17 cellular contexts compared by ENCODE assay signal in the genomic region with DNA sequence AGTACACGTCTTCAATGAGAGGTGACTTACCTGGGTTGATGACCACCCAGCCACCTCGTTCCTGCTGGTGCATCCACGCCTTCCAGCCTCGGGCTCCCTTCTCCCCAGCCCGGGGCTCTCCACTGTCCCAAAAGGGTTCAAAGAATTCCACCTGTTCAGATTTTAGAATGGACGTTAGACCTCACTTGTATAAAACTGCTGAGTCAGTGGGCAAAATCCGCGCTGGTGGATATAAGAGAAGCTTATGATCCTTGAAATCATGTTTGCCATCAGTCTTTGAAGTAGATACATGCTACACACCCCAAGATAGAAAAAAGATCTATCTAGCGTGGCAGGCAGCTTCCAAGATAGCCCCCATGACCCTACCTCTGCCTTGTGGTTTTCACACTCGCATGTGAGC. TPM values are rescaled to one million over a fixed set of nuclear protein-coding genes. Genes with fewer than 3 reads are reported as not detected.
DNase-seq lines count a peak whose midpoint lies in the region; ATAC-seq, FAIRE-seq and TF ChIP-seq lines count a peak whose summit lies in the region.
"Had no signal": no experiment of that assay in that cellular context is flagged by ENCODE, and none has a peak within 500 bp of the region (broad histone marks: within the 10 kb centered on the region; RNA-seq: fewer than 3 reads in every experiment).

No MANE protein-coding gene starts in this region.

- H3K4me1 ChIP-seq in K562 (replicated peaks in 1 of 2; ENCODE audit: control insufficient read depth in 2 of 2, insufficient read depth in 2 of 2, low read length in 2 of 2) (peaks cover 0 to 7% of the 10 kb centered on the region in 2 experiments; a peak in 2 of 5 replicates), psoas muscle (peaks cover 34% of the 10 kb centered on the region)

- WGBS in K562 (ENCODE audit: insufficient coverage, low coverage, missing lambda C conversion rate) = 81% methylated on average over 10 of the region's 10 CpGs
- WGBS in psoas muscle, 3 donors = 90 to 95% (median 90%) methylated on average over 10 of the region's 10 CpGs

- in situ Hi-C loops in K562 (cut with MboI) = no loop called here

- H3K9ac ChIP-seq in K562 (ENCODE audit: insufficient read depth in 1 of 2, low read depth in 2 of 2, low read length in 2 of 2) = no peak overlapping the region
- H3K9ac ChIP-seq: BLaER1 treated with 17β-estradiol and CSF1 and Interleukin-3, amounts not matched to agents 10 nM and 100 nM; GM23248 had no signal

- no peak overlapping the region for H2AFZ ChIP-seq in K562 (ENCODE audit: low read depth, low read length)
- H2AFZ ChIP-seq: GM23248 had no signal

- H3K9me1 ChIP-seq in K562 (ENCODE audit: control insufficient read depth, insufficient read depth, low read length) = no peaks in the 10 kb centered on the region

- H3K9me3 ChIP-seq in K562 (replicated peaks; ENCODE audit: control insufficient read depth, insufficient read depth, low read depth, low read length) (no peaks in the 10 kb centered on the region), psoas muscle (no peaks in the 10 kb centered on the region)
- H3K9me3 ChIP-seq: BLaER1 treated with 17β-estradiol and CSF1 and Interleukin-3, amounts not matched to agents 10 nM and 100 nM had no signal

- H3K27me3 Mint-ChIP-seq in activated CD8-positive, alpha-beta memory T cell treated with anti-CD3 and anti-CD28 coated beads, Interleukin-2, amount 10 ng/mL, durations not matched to agents 7 days and 5 days = no peaks in the 10 kb centered on the region
- peaks cover 0 to 3% (median 0%) of the 10 kb centered on the region in 3 donors for H3K27me3 Mint-ChIP-seq in CD14-positive monocyte (ENCODE audit: low read depth in 3 of 3)
- H3K27me3 Mint-ChIP-seq: CD4-positive, alpha-beta T cell had no signal

- H3K27ac Mint-ChIP-seq in activated CD8-positive, alpha-beta memory T cell treated with anti-CD3 and anti-CD28 coated beads, Interleukin-2, amount 10 ng/mL, durations not matched to agents 7 days and 5 days = no peak overlapping the region
- H3K27ac Mint-ChIP-seq in CD14-positive monocyte = peak overlapping the region; percentile 85 to 96 (median 91)
- H3K27ac Mint-ChIP-seq: CD4-positive, alpha-beta T cell had no signal

- H3K27ac ChIP-seq in K562 (ENCODE audit: extremely low read depth, low read depth, low read length) = no peak overlapping the region
- H3K27ac ChIP-seq in psoas muscle = peak overlapping the region; percentile 73
- H3K27ac ChIP-seq: BLaER1 treated with 17β-estradiol and CSF1 and Interleukin-3, amounts not matched to agents 10 nM and 100 nM; GM23248 had no signal

- H3K27me3 ChIP-seq in K562 (ENCODE audit: control insufficient read depth in 2 of 2, insufficient read depth in 2 of 2, low read length in 2 of 2) = no peaks in the 10 kb centered on the region
- no peaks in the 10 kb centered on the region for H3K27me3 ChIP-seq in psoas muscle (ENCODE audit: insufficient read depth in 3 of 3, low read length in 2 of 3)
- H3K27me3 ChIP-seq: BLaER1 treated with 17β-estradiol and CSF1 and Interleukin-3, amounts not matched to agents 10 nM and 100 nM had no signal

- POLR2A ChIA-PET in K562 (lab: Yijun Ruan, JAX) = interaction anchor here (1.2 kb wide), 1 partner anchor 11 kb away, joined by 3 read pairs; no protein-coding TSS in a partner anchor

- peaks cover 6% of the 10 kb centered on the region for H3K4me1 Mint-ChIP-seq in activated CD8-positive, alpha-beta memory T cell treated with anti-CD3 and anti-CD28 coated beads, Interleukin-2, amount 10 ng/mL, durations not matched to agents 7 days and 5 days
- H3K4me1 Mint-ChIP-seq in CD14-positive monocyte = peaks cover 68% of the 10 kb centered on the region

- H3K4me2 ChIP-seq in K562 (ENCODE audit: insufficient read depth, low read length) = no peak overlapping the region
- H3K4me2 ChIP-seq: BLaER1 treated with 17β-estradiol and CSF1 and Interleukin-3, amounts not matched to agents 10 nM and 100 nM had no signal

- TF ChIP-seq CTCF in CD14-positive monocyte (IDR thresholded peaks at IDR 0.05) = no peak
- no peak for TF ChIP-seq CTCF in K562 (IDR thresholded peaks at IDR 0.05 in 2 of 3, conservative IDR thresholded peaks at IDR 0.05 in 1 of 3; ENCODE audit: insufficient read depth in 2 of 3, low read depth in 1 of 3, low read length in 3 of 3)
- TF ChIP-seq CTCF in psoas muscle (IDR thresholded peaks at IDR 0.05) = no peak

- intact Hi-C loops in CD14-positive monocyte (cut with micrococcal nuclease) = no loop called here
- intact Hi-C loops in K562 (cut with micrococcal nuclease) = no loop called here
- intact Hi-C loops in psoas muscle (cut with DNase I) = loop anchor here in 1 of 2 donors (2.0 kb wide), 1 partner anchor 463 kb away; no protein-coding TSS in a partner anchor

- H3K4me3 ChIP-seq in K562 (no peak overlapping the region), psoas muscle (no peak overlapping the region)
- H3K4me3 ChIP-seq: BLaER1 treated with 17β-estradiol and CSF1 and Interleukin-3, amounts not matched to agents 10 nM and 100 nM; GM12878; GM23248 had no signal

- peak; percentile 19 for DNase-seq in activated CD8-positive, alpha-beta memory T cell treated with anti-CD3 and anti-CD28 coated beads, Interleukin-2, amount 10 ng/mL, durations not matched to agents 7 days and 5 days
- DNase-seq in activated CD8-positive, alpha-beta memory T cell treated with anti-CD3 and anti-CD28 coated beads, Interleukin-2, amount 50 U/mL, for 4 hours = no peak
- no peak for DNase-seq in CD14-positive monocyte (ENCODE audit: low spot score)
- no peak for DNase-seq in K562 (ENCODE audit: extremely low read depth in 1 of 4, low spot score in 3 of 4)
- no peak for DNase-seq in psoas muscle
- no peak for DNase-seq in NCI-H146 treated with DMSO at 0.1 percent for 48 hours (lab: John Stamatoyannopoulos, UW; ENCODE audit: unreplicated experiment)
- no peak for DNase-seq in activated effector memory CD4-positive, alpha-beta T cell treated with Interleukin-2 at 50 U/mL for 16 hours
- DNase-seq in NCI-H1105 treated with DMSO at 0.1 percent for 48 hours (lab: John Stamatoyannopoulos, UW) = no peak
- DNase-seq: 8988T; ACHN; CD4-positive, alpha-beta T cell; DMS79; GM23248; H7 had no signal

- peaks cover 2% of the 10 kb centered on the region for H3K9me3 Mint-ChIP-seq in activated CD8-positive, alpha-beta memory T cell treated with anti-CD3 and anti-CD28 coated beads, Interleukin-2, amount 10 ng/mL, durations not matched to agents 7 days and 5 days (ENCODE audit: low read depth)
- H3K9me3 Mint-ChIP-seq in CD14-positive monocyte = no peaks in the 10 kb centered on the region
- H3K9me3 Mint-ChIP-seq: CD4-positive, alpha-beta T cell had no signal

- CTCF ChIA-PET in activated CD8-positive, alpha-beta memory T cell treated with anti-CD3 and anti-CD28 coated beads, Interleukin-2, amount 10 ng/mL, durations not matched to agents 7 days and 5 days (lab: Charles Lee) = interaction anchor here (1.8 kb wide), 1 partner anchor 9 kb away, joined by 8 read pairs; no protein-coding TSS in a partner anchor
- CTCF ChIA-PET in K562 (lab: Yijun Ruan, JAX; ENCODE audit: low intra/inter-chr PET ratio) = no interaction called here

- no peak for FAIRE-seq in K562 (lab: Jason Lieb, UNC)
- FAIRE-seq: GM12878, GM18507 had no signal

- no TSS peak for BruUV-seq in K562 (replicated peaks; lab: Mats Ljungman, UMichigan)

- no peak for ATAC-seq in activated CD8-positive, alpha-beta memory T cell treated with anti-CD3 and anti-CD28 coated beads, Interleukin-2, amount 10 ng/mL, durations not matched to agents 7 days and 5 days
- ATAC-seq in K562 (no peak), psoas muscle (no peak)
- ATAC-seq: GM12878 had no signal

- TF ChIP-seq EP300 in K562 (IDR thresholded peaks at IDR 0.05; ENCODE audit: low read length) = no peak

- no peak for TF ChIP-seq RAD21 in K562 (CRISPR knock-in tag; conservative IDR thresholded peaks at IDR 0.05 in 1 of 2, IDR thresholded peaks at IDR 0.05 in 1 of 2)

- H4K20me1 ChIP-seq in K562 (replicated peaks; ENCODE audit: control insufficient read depth, insufficient read depth, low read length) = no peaks in the 10 kb centered on the region

- no peak overlapping the region for H3K4me3 Mint-ChIP-seq in activated CD8-positive, alpha-beta memory T cell treated with anti-CD3 and anti-CD28 coated beads, Interleukin-2, amount 10 ng/mL, durations not matched to agents 7 days and 5 days
- H3K4me3 Mint-ChIP-seq in CD14-positive monocyte = no peak overlapping the region
- H3K4me3 Mint-ChIP-seq: CD4-positive, alpha-beta T cell had no signal

- peaks cover 15% of the 10 kb centered on the region for H3K36me3 Mint-ChIP-seq in activated CD8-positive, alpha-beta memory T cell treated with anti-CD3 and anti-CD28 coated beads, Interleukin-2, amount 10 ng/mL, durations not matched to agents 7 days and 5 days
- H3K36me3 Mint-ChIP-seq in CD14-positive monocyte = peaks cover 30 to 32% of the 10 kb centered on the region in 2 donors

- H3K36me3 ChIP-seq in K562 (ENCODE audit: control insufficient read depth, insufficient read depth, low read length) (peaks cover 52% of the 10 kb centered on the region; the same call in 2 of the 3 replicates), psoas muscle (ENCODE audit: insufficient read depth in 1 of 2, low read depth in 1 of 2) (peaks cover 12 to 60% of the 10 kb centered on the region in 2 donors)

- no peak for TF ChIP-seq POLR2A in K562 (conservative IDR thresholded peaks at IDR 0.05)

- H3K79me2 ChIP-seq in K562 (ENCODE audit: control insufficient read depth, insufficient read depth, low read length) = no peaks in the 10 kb centered on the region

RNA-seq across cellular contexts. Expression of a gene that starts 33.5 kb away (rescaled TPM):
- total RNA-seq in activated CD8-positive, alpha-beta memory T cell treated with anti-CD3 and anti-CD28 coated beads, Interleukin-2, amount 10 ng/mL, durations not matched to agents 7 days and 5 days = 10 to 100 TPM; 30.3 TPM
- polyA plus RNA-seq in CD14-positive monocyte (1 to 10 TPM; 4.7 to 6.7 TPM), K562 (2011; rRNA removed) (10.9 and 11.5 TPM in 2 replicates), K562 (2014; fragmentation: Illumina TruSeq; extraction: Trizol) (6.8 and 8.1 TPM in 2 replicates), K562 (2014; fragmentation: Nextera tagmentation; extraction: Ambion mirVana) (1 to 10 TPM; 3.3 to 5.7 TPM), K562 (2014; rRNA removed) (8.3 and 13.4 TPM in 2 replicates), psoas muscle (1 to 10 TPM; 5.8 to 8.7 (median 6.4) TPM)
- total RNA-seq in K562 (2011; cell fraction: chromatin; rRNA removed; ENCODE audit: low replicate concordance) = 55.5 and 58.1 TPM in 2 replicates
- 29.7 and 30.1 TPM in 2 replicates for total RNA-seq in K562 (2011; cell fraction: nucleolus; rRNA removed)
- 29.3 and 31.1 TPM in 2 replicates for total RNA-seq in K562 (2011; cell fraction: nucleoplasm; rRNA removed)
- total RNA-seq in K562 (2014; rRNA removed) (6.2 and 8.4 TPM in 2 replicates), K562 (2014; rRNA removed; fragmentation: Illumina TruSeq; extraction: Trizol) (11.0 and 11.1 TPM in 2 replicates), K562 (2015; rRNA removed; fragmentation: Illumina TruSeq; extraction: Trizol) (12.3 and 12.6 TPM in 2 replicates), K562 (2021) (14.6 and 15.0 TPM in 2 replicates), psoas muscle (10 to 100 TPM; 11.0 to 21.8 (median 12.8) TPM)
- polyA plus RNA-seq in K562 (2011; cell fraction: cytosol; rRNA removed) = 5.4 and 7.1 TPM in 2 replicates
- polyA plus RNA-seq in K562 (2011; cell fraction: nucleus; rRNA removed) = 14.2 and 20.4 TPM in 2 replicates
- 4.6 and 5.4 TPM in 2 replicates for polyA plus RNA-seq in K562 (2012)
- polyA minus RNA-seq in K562 (2011; rRNA and poly(A)+ RNA removed) = 14.4 and 16.4 TPM in 2 replicates
- 4.9 and 7.8 TPM in 2 replicates for polyA minus RNA-seq in K562 (2011; cell fraction: cytosol; rRNA and poly(A)+ RNA removed)
- 13.1 and 19.2 TPM in 2 replicates for polyA minus RNA-seq in K562 (2011; cell fraction: nucleus; rRNA and poly(A)+ RNA removed)

RNA-seq across cellular contexts. Expression of a gene that starts 41.9 kb away (rescaled TPM):
- 100 to 1,000 TPM in 1 of 2 experiments, 10 to 100 TPM in 1; 93.1 to 120 TPM for total RNA-seq in activated CD8-positive, alpha-beta memory T cell treated with anti-CD3 and anti-CD28 coated beads, Interleukin-2, amount 10 ng/mL, durations not matched to agents 7 days and 5 days
- polyA plus RNA-seq in CD14-positive monocyte = 100 to 1,000 TPM; 128 to 158 TPM
- total RNA-seq in K562 (2011; cell fraction: chromatin; rRNA removed; ENCODE audit: low replicate concordance) = 27.4 and 39.6 TPM in 2 replicates
- 16.8 and 21.6 TPM in 2 replicates for total RNA-seq in K562 (2011; cell fraction: nucleolus; rRNA removed)
- 20.5 and 22.8 TPM in 2 replicates for total RNA-seq in K562 (2011; cell fraction: nucleoplasm; rRNA removed)
- total RNA-seq in K562 (2014; rRNA removed) = 112 and 145 TPM in 2 replicates
- total RNA-seq in K562 (2014; rRNA removed; fragmentation: Illumina TruSeq; extraction: Trizol) = 235 and 276 TPM in 2 replicates
- 237 and 264 TPM in 2 replicates for total RNA-seq in K562 (2015; rRNA removed; fragmentation: Illumina TruSeq; extraction: Trizol)
- 81.3 and 87.8 TPM in 2 replicates for total RNA-seq in K562 (2021)
- polyA plus RNA-seq in K562 (2011; rRNA removed) = 82.3 and 163 TPM in 2 replicates
- 27.7 and 52.1 TPM in 2 replicates for polyA plus RNA-seq in K562 (2011; cell fraction: cytosol; rRNA removed)
- 24.0 and 42.1 TPM in 2 replicates for polyA plus RNA-seq in K562 (2011; cell fraction: nucleus; rRNA removed)
- polyA plus RNA-seq in K562 (2012) = 105 and 107 TPM in 2 replicates
- polyA plus RNA-seq in K562 (2014; fragmentation: Illumina TruSeq; extraction: Trizol) = 228 and 229 TPM in 2 replicates
- 100 to 1,000 TPM; 165 to 276 TPM for polyA plus RNA-seq in K562 (2014; fragmentation: Nextera tagmentation; extraction: Ambion mirVana)
- polyA plus RNA-seq in K562 (2014; rRNA removed) = 136 and 163 TPM in 2 replicates
- polyA minus RNA-seq in K562 (2011; rRNA and poly(A)+ RNA removed) = 103 and 123 TPM in 2 replicates
- polyA minus RNA-seq in K562 (2011; cell fraction: cytosol; rRNA and poly(A)+ RNA removed) = 34.1 and 36.4 TPM in 2 replicates
- polyA minus RNA-seq in K562 (2011; cell fraction: nucleus; rRNA and poly(A)+ RNA removed) = 13.6 and 33.5 TPM in 2 replicates
- 100 to 1,000 TPM; 151 to 307 (median 225) TPM for total RNA-seq in psoas muscle
- 1,000 to 10,000 TPM in 1 of 3 donors, 100 to 1,000 TPM in 2; 444 to 1,018 (median 498) TPM for polyA plus RNA-seq in psoas muscle
